In the genomic region with DNA sequence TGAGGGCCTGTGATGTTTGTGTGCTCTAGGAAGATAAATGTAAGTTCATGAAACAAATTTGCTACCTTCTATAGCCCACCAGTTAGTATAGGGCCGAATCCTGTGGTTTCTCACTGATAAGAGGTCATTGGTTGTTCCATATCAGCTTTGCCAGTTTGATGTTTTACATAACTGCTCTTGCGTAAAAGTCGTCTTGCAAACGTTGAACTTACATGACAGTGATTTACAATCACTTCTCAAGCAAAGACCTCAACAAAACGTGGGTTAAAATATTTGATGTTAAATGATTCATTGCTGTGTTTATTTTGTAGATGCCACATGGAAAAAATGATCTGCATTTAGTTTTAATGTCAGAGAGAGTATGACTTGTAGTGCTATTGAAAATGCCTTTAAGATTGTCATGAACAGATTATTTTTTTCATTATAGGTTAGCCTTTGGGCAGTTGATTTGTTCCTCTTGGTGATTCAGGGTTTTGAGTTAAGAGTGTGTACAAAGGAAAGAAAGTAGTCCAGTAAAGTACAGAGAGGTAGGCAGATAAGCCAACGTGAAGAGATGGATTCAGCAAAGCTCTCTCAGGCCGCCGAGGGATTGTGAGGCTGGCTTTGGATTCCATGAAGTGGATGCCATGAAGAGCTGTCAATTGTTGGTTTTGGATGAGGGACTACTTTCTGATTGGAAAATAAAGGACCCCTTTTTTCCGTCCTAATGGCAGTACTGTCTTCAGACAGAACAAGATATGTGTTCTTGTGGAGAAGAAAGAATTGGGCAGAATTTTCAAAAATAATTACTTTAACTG, we compare ENCODE assay signal across 8 cellular contexts. TPM values are rescaled to one million over a fixed set of nuclear protein-coding genes. Genes with fewer than 3 reads are reported as not detected.
DNase-seq lines count a peak whose midpoint lies in the region; ATAC-seq, FAIRE-seq and TF ChIP-seq lines count a peak whose summit lies in the region.

No MANE protein-coding gene starts in this region.

- TF ChIP-seq POLR2A in right lobe of liver (IDR thresholded peaks at IDR 0.05) (no peak), uterus (IDR thresholded peaks at IDR 0.05) (no peak)

- H3K79me2 ChIP-seq in astrocyte (ENCODE audit: insufficient read depth, low read length) = peaks cover 100% of the 10 kb centered on the region

- no peaks in the 10 kb centered on the region for H3K9me3 Mint-ChIP-seq in astrocyte (ENCODE audit: unreplicated experiment)

- H3K4me3 ChIP-seq in AG04450 (ENCODE audit: low read depth, low read length) = peak overlapping the region; percentile 84
- peak overlapping the region; percentile 98 for H3K4me3 ChIP-seq in astrocyte (ENCODE audit: insufficient read depth, low read depth, low read length)
- H3K4me3 ChIP-seq in right lobe of liver = peak overlapping the region; percentile 63 to 98 (median 87)
- H3K4me3 ChIP-seq in uterus = peak overlapping the region; percentile 58 to 86

- CTCF ChIA-PET in AG04450 (lab: Charles Lee) = interaction anchor here (0.6 to 1.2 kb wide), 2 partner anchors 36 to 88 kb away, joined by 3 read pairs; a partner anchor contains a TSS

- POLR2A ChIA-PET in AG04450 (lab: Yijun Ruan, JAX) = interaction anchor here (0.6 kb wide), 1 partner anchor 107 kb away, joined by 4 read pairs; no protein-coding TSS in a partner anchor

- H3K4me3 Mint-ChIP-seq in astrocyte (ENCODE audit: unreplicated experiment) = peak overlapping the region; percentile 95

- H3K36me3 ChIP-seq in astrocyte (ENCODE audit: insufficient read depth, low read length) = peaks cover 49% of the 10 kb centered on the region
- peaks cover 3 to 38% (median 22%) of the 10 kb centered on the region in 4 donors for H3K36me3 ChIP-seq in right lobe of liver
- no peaks in the 10 kb centered on the region for H3K36me3 ChIP-seq in uterus

- no peaks in the 10 kb centered on the region for H3K27me3 ChIP-seq in AG04450 (ENCODE audit: control insufficient read depth, insufficient read depth, low read length)
- H3K27me3 ChIP-seq in astrocyte (ENCODE audit: insufficient read depth, low read length) = no peaks in the 10 kb centered on the region
- no peaks in the 10 kb centered on the region for H3K27me3 ChIP-seq in right lobe of liver
- H3K27me3 ChIP-seq in uterus = no peaks in the 10 kb centered on the region

- ATAC-seq in right lobe of liver (peak in 3 of 4 donors; percentile 1 to 12 (median 6)), sciatic nerve (no peak)

- H4K20me1 ChIP-seq in astrocyte (ENCODE audit: insufficient read depth, low read length) = peaks cover 72% of the 10 kb centered on the region

- H3K27me3 Mint-ChIP-seq in astrocyte (ENCODE audit: low read depth, unreplicated experiment) = no peaks in the 10 kb centered on the region

- peak overlapping the region; percentile 4 for H3K27ac Mint-ChIP-seq in astrocyte (ENCODE audit: unreplicated experiment)

- peaks cover 12% of the 10 kb centered on the region for H3K36me3 Mint-ChIP-seq in astrocyte (ENCODE audit: low read depth, unreplicated experiment)

- no peak overlapping the region for H2AFZ ChIP-seq in astrocyte (ENCODE audit: low read depth, low read length)

- H3K4me2 ChIP-seq in astrocyte (ENCODE audit: low read length) = peak overlapping the region; percentile 89

- H3K4me1 Mint-ChIP-seq in astrocyte (ENCODE audit: low read depth, unreplicated experiment) = peaks cover 46% of the 10 kb centered on the region

- intact Hi-C loops in right lobe of liver (cut with DNase I) = no loop called here
- intact Hi-C loops in uterus (cut with DNase I; ENCODE audit: low total_unique reads) = no loop called here
- intact Hi-C loops in sciatic nerve (cut with DNase I) = no loop called here

- peak; percentile 13 for FAIRE-seq in astrocyte (lab: Jason Lieb, UNC)

- H3K27ac ChIP-seq in AG04450 (ENCODE audit: low read depth, low read length) = no peak overlapping the region
- H3K27ac ChIP-seq in astrocyte (ENCODE audit: low read depth, low read length) = no peak overlapping the region
- H3K27ac ChIP-seq in right lobe of liver = peak overlapping the region in 2 of 3 donors; percentile 98 to 100
- peak overlapping the region; percentile 5 to 97 for H3K27ac ChIP-seq in uterus

- 14% methylated on average over 9 of the region's 9 CpGs for WGBS in right lobe of liver (ENCODE audit: insufficient coverage, low coverage, low lambda C conversion rate, missing lambda C conversion rate)

- DNase-seq in AG04450 (ENCODE audit: low read depth, low spot score) = no peak
- peak; percentile 84 for DNase-seq in HuH-7 (ENCODE audit: low spot score)
- peak; percentile 59 for DNase-seq in astrocyte (ENCODE audit: low read depth)
- DNase-seq in right lobe of liver = no peak
- DNase-seq in uterus = no peak
- DNase-seq in NCI-H2227 (lab: John Stamatoyannopoulos, UW; ENCODE audit: unreplicated experiment) = no peak
- DNase-seq in sciatic nerve (ENCODE audit: low spot score) = no peak
- DNase-seq in stimulated activated CD4-positive, alpha-beta T cell treated with anti-CD3 and anti-CD28 coated beads, Interleukin-12 subunit alpha, Interleukin-12 subunit beta, amount 100 ng/mL, for 4 hours = no peak

- peaks cover 38% of the 10 kb centered on the region for H3K4me1 ChIP-seq in astrocyte (ENCODE audit: insufficient read depth, low read length)
- peaks cover 0 to 61% (median 22%) of the 10 kb centered on the region in 4 donors for H3K4me1 ChIP-seq in right lobe of liver
- H3K4me1 ChIP-seq in uterus = peaks cover 8 to 18% of the 10 kb centered on the region in 2 donors

- TF ChIP-seq CTCF in AG04450 (IDR thresholded peaks at IDR 0.05; ENCODE audit: low read depth, low read length) (no peak), astrocyte (IDR thresholded peaks at IDR 0.05; ENCODE audit: insufficient read depth, low read depth, low read length) (no peak), right lobe of liver (IDR thresholded peaks at IDR 0.05) (no peak), uterus (IDR thresholded peaks at IDR 0.05) (no peak)

- H3K9ac ChIP-seq in astrocyte (ENCODE audit: low read length) = peak overlapping the region; percentile 100

- no peaks in the 10 kb centered on the region; the same call in 1 of the 2 replicates for H3K9me3 ChIP-seq in AG04450 (ENCODE audit: control insufficient read depth, insufficient read depth, low read length)
- no peaks in the 10 kb centered on the region for H3K9me3 ChIP-seq in astrocyte (ENCODE audit: insufficient read depth, low read depth, low read length)
- H3K9me3 ChIP-seq in right lobe of liver = no peaks in the 10 kb centered on the region
- no peaks in the 10 kb centered on the region for H3K9me3 ChIP-seq in uterus

RNA-seq across cellular contexts. Expression of a gene that starts 2.6 kb away (rescaled TPM):
- 146 and 185 TPM in 2 replicates for polyA plus RNA-seq in AG04450 (2011; rRNA removed)
- 206 and 243 TPM in 2 replicates for polyA minus RNA-seq in AG04450 (2011; rRNA and poly(A)+ RNA removed)
- total RNA-seq in astrocyte (173 and 199 TPM in 2 replicates), right lobe of liver (100 to 1,000 TPM in 3 of 6 experiments, 10 to 100 TPM in 3; 75.0 to 112 (median 98.2) TPM), uterus (100 to 1,000 TPM; 120 to 221 (median 137) TPM), sciatic nerve (194 TPM)

RNA-seq across cellular contexts. Expression of a gene that starts 2.9 kb away (rescaled TPM):
- polyA plus RNA-seq in AG04450 (2011; rRNA removed) = 9.9 and 13.8 TPM in 2 replicates
- 3.6 and 5.0 TPM in 2 replicates for polyA minus RNA-seq in AG04450 (2011; rRNA and poly(A)+ RNA removed)
- total RNA-seq in astrocyte (35.6 and 39.2 TPM in 2 replicates), right lobe of liver (10 to 100 TPM in 5 of 6 experiments, 1 to 10 TPM in 1; 9.7 to 35.3 (median 14.7) TPM), uterus (10 to 100 TPM in 3 of 4 donors, 1 to 10 TPM in 1; 6.5 to 46.6 (median 26.1) TPM), sciatic nerve (18.0 TPM)

RNA-seq across cellular contexts. Expression of a gene that starts 35.8 kb away (rescaled TPM):
- 4.5 and 5.2 TPM in 2 replicates for polyA plus RNA-seq in AG04450 (2011; rRNA removed)
- polyA minus RNA-seq in AG04450 (2011; rRNA and poly(A)+ RNA removed) = 2.2 and 2.9 TPM in 2 replicates
- total RNA-seq in astrocyte = 24.3 and 26.0 TPM in 2 replicates
- 10 to 100 TPM in 4 of 6 experiments, 1 to 10 TPM in 2; 8.9 to 15.8 (median 11.5) TPM for total RNA-seq in right lobe of liver
- total RNA-seq in uterus = 10 to 100 TPM in 2 of 4 donors, 1 to 10 TPM in 2; 2.4 to 29.6 (median 11.9) TPM
- total RNA-seq in sciatic nerve = 31.8 TPM

RNA-seq across cellular contexts. Expression of a gene that starts 44.8 kb away (rescaled TPM):
- not detected in 2 replicates for polyA plus RNA-seq in AG04450 (2011; rRNA removed)
- not detected in 2 replicates for polyA minus RNA-seq in AG04450 (2011; rRNA and poly(A)+ RNA removed)
- total RNA-seq in astrocyte = 0.19 and 1.5 TPM in 2 replicates
- 1 to 10 TPM in 3 of 6 experiments, under 1 TPM in 3; 0.32 to 1.2 (median 0.87) TPM for total RNA-seq in right lobe of liver
- 1 to 10 TPM in 1 of 4 donors, under 1 TPM in 2, not detected in 1; 0.35 to 3.2 (median 0.79) TPM for total RNA-seq in uterus
- 2.2 TPM for total RNA-seq in sciatic nerve

Comparison
In these comparisons a context has a peak if more than half of its experiments do, and no peak if none do; other contexts are left out.
1. DNase-seq: peak in HuH-7 (single experiment) and astrocyte (single experiment); none in AG04450 (single experiment), right lobe of liver (0 of 3), uterus (0 of 2), NCI-H2227 (single experiment), sciatic nerve (single experiment) and stimulated activated CD4-positive, alpha-beta T cell treated with anti-CD3 and anti-CD28 coated beads, Interleukin-12 subunit alpha, Interleukin-12 subunit beta, amount 100 ng/mL, for 4 hours (single experiment).
2. H3K27ac ChIP-seq: peak in right lobe of liver (2 of 3) and uterus (2 of 2); none in AG04450 (single experiment) and astrocyte (single experiment).
3. Peak in every context shown above with its lines, with median percentiles within 50 percentile points of each other: H3K4me3 ChIP-seq.